ENCODE assay signal across 10 cellular contexts in genomic region chr11:46279393-46280099, GRCh38. TPM values are rescaled to one million over a fixed set of nuclear protein-coding genes. Genes with fewer than 3 reads are reported as not detected.
DNase-seq lines count a peak whose midpoint lies in the region; ATAC-seq and TF ChIP-seq lines count a peak whose summit lies in the region.
"Had no signal": no experiment of that assay in that cellular context is flagged by ENCODE, and none has a peak within 500 bp of the region (broad histone marks: within the 10 kb centered on the region; RNA-seq: fewer than 3 reads in every experiment).

No MANE protein-coding gene starts in this region.

- DNase-seq in GM23248 (peak; percentile 80), adrenal gland (peak; percentile 35 to 81 (median 65)), hepatic stellate cell (ENCODE audit: low spot score) (peak; percentile 82), sigmoid colon (peak; percentile 91), NCI-H82 treated with DMSO at 0.1 percent for 48 hours (lab: John Stamatoyannopoulos, UW; ENCODE audit: unreplicated experiment) (no peak)
- no peak for DNase-seq in activated naive CD4-positive, alpha-beta T cell (lab: John Stamatoyannopoulos, UW)
- DNase-seq: activated CD4-positive, alpha-beta T cell treated with anti-CD3 and anti-CD28 coated beads for 4 hours had no signal

- TF ChIP-seq EP300 in sigmoid colon (IDR thresholded peaks at IDR 0.05), result no peak

- WGBS in GM23248 (ENCODE audit: low coverage in 1 of 2, low lambda C conversion rate in 2 of 2, missing lambda C conversion rate in 2 of 2), 2 experiments, result 0 to 3% methylated on average over 12 of the region's 12 CpGs
- 47 to 55% (median 52%) methylated on average over 11 to 12 of the region's 12 CpGs for WGBS in adrenal gland, 4 donors
- 36 to 59% methylated on average over 12 of the region's 12 CpGs for WGBS in sigmoid colon, 2 donors

- H3K4me2 ChIP-seq in GM23248 (ENCODE audit: unreplicated experiment), result peak overlapping the region; percentile 97

- no peaks in the 10 kb centered on the region for H3K27me3 ChIP-seq in GM23248 (replicated peaks; ENCODE audit: insufficient read depth)
- H3K27me3 ChIP-seq in adrenal gland, result no peaks in the 10 kb centered on the region
- H3K27me3 ChIP-seq in sigmoid colon, result peaks cover 0 to 27% (median 3%) of the 10 kb centered on the region in 3 donors

- H3F3A ChIP-seq in GM23248 (ENCODE audit: insufficient read depth), result peaks cover 45% of the 10 kb centered on the region

- no peak overlapping the region for H2AFZ ChIP-seq in GM23248

- peak overlapping the region; percentile 91 for H3K9ac ChIP-seq in GM23248

- TF ChIP-seq POLR2A in adrenal gland (IDR thresholded peaks at IDR 0.05) (no peak), sigmoid colon (IDR thresholded peaks at IDR 0.05) (no peak)

- H4K20me1 ChIP-seq in GM23248 (ENCODE audit: insufficient read depth), result no peaks in the 10 kb centered on the region

- ATAC-seq in HG03342 (IDR thresholded peaks at IDR 0.05; ENCODE audit: unreplicated experiment), result no peak
- ATAC-seq in HG02884 (IDR thresholded peaks at IDR 0.05; ENCODE audit: unreplicated experiment), result no peak

- H3K9me2 ChIP-seq in GM23248 (ENCODE audit: insufficient read depth), result no peaks in the 10 kb centered on the region

- H3K9me3 ChIP-seq in GM23248 (ENCODE audit: low read depth) (no peaks in the 10 kb centered on the region), adrenal gland (replicated peaks in 1 of 3) (no peaks in the 10 kb centered on the region), sigmoid colon (no peaks in the 10 kb centered on the region)

- intact Hi-C loops in adrenal gland (cut with DNase I) (no loop called here), sigmoid colon (cut with DNase I) (no loop called here)

- H3K36me3 ChIP-seq in GM23248 (ENCODE audit: low read depth), result no peaks in the 10 kb centered on the region
- H3K36me3 ChIP-seq in adrenal gland (replicated peaks in 1 of 2), result no peaks in the 10 kb centered on the region
- H3K36me3 ChIP-seq in sigmoid colon, result no peaks in the 10 kb centered on the region

- TF ChIP-seq CTCF in adrenal gland (IDR thresholded peaks at IDR 0.05), result no peak
- no peak for TF ChIP-seq CTCF in sigmoid colon (IDR thresholded peaks at IDR 0.05)

- H3K27ac ChIP-seq in GM23248 (peak overlapping the region; percentile 77), adrenal gland (peak overlapping the region in 2 of 5 donors; percentile 67 to 78), sigmoid colon (peak overlapping the region; percentile 72 to 79 (median 76))

- H3K4me3 ChIP-seq in GM23248 (peak overlapping the region; percentile 92), adrenal gland (peak overlapping the region in 1 of 4 donors; percentile 77), sigmoid colon (peak overlapping the region in 2 of 4 donors; percentile 11 to 63)

- in situ Hi-C loops in GM23248 (cut with MboI), result no loop called here

- H3K79me2 ChIP-seq in GM23248 (ENCODE audit: insufficient read depth), result peaks cover 71% of the 10 kb centered on the region

- H3K4me1 ChIP-seq in GM23248 (ENCODE audit: insufficient read depth) (peaks cover 26% of the 10 kb centered on the region), adrenal gland (replicated peaks in 1 of 2) (peaks cover 24 to 32% of the 10 kb centered on the region in 2 donors), sigmoid colon (peaks cover 0 to 55% (median 43%) of the 10 kb centered on the region in 4 donors)

RNA-seq across cellular contexts. Expression of gene CREB3L1, which starts 2.1 kb away (rescaled TPM):
- 29.6 and 37.7 TPM in 2 replicates for total RNA-seq in GM23248 (2014; rRNA removed; shearing (Covaris generic))
- polyA plus RNA-seq in GM23248 (2016; fragmentation: Nextera tagmentation; extraction: Ambion mirVana) (146 and 151 TPM in 2 replicates), adrenal gland (10 to 100 TPM; 28.5 to 31.5 (median 29.0) TPM), sigmoid colon (10 to 100 TPM; 43.2 to 63.1 (median 44.7) TPM)
- total RNA-seq in adrenal gland (10 to 100 TPM in 7 of 8 donors, 1 to 10 TPM in 1; 9.5 to 31.7 (median 18.7) TPM), sigmoid colon (1 to 10 TPM in 3 of 4 donors, under 1 TPM in 1; 0.66 to 7.2 (median 2.6) TPM)
- polyA plus RNA-seq: IgD-negative memory B cell had no signal

Comparison
In these comparisons a context has a peak if more than half of its experiments do, and no peak if none do; other contexts are left out.
1. DNase-seq: peak in GM23248 (single experiment), adrenal gland (7 of 7), hepatic stellate cell (single experiment) and sigmoid colon (single experiment); none in activated naive CD4-positive, alpha-beta T cell (0 of 4) and NCI-H82 treated with DMSO at 0.1 percent for 48 hours (single experiment).